ENCODE assay signal across 16 cellular contexts in the genomic region with DNA sequence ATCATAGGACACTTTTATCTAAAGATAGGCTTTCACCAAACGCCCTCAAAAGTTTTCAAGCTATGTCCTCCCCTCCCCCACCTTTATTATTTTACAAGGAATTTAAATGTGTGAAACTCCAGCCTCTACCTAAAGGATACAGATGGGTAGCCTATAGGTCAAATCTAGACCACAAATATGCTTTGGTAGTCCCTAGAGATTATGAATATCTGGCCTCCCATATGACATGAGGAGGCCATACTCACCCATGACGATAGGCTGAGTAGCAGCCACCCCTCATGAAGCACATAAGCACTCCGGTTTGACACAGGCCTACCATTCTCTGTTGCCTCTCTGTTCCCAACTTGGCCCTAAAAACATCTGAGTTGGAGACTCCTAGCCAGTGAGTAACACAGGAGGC. TPM values are rescaled to one million over a fixed set of nuclear protein-coding genes. Genes with fewer than 3 reads are reported as not detected.
DNase-seq lines count a peak whose midpoint lies in the region; ATAC-seq, FAIRE-seq and TF ChIP-seq lines count a peak whose summit lies in the region.
"Had no signal": no experiment of that assay in that cellular context is flagged by ENCODE, and none has a peak within 500 bp of the region (broad histone marks: within the 10 kb centered on the region; RNA-seq: fewer than 3 reads in every experiment).

No MANE protein-coding gene starts in this region.

- CTCF ChIA-PET in K562 (lab: Yijun Ruan, JAX; ENCODE audit: low intra/inter-chr PET ratio): no interaction called here

- no peak for TF ChIP-seq CTCF in K562 (IDR thresholded peaks at IDR 0.05 in 2 of 3, conservative IDR thresholded peaks at IDR 0.05 in 1 of 3; ENCODE audit: insufficient read depth in 2 of 3, low read depth in 1 of 3, low read length in 3 of 3)
- no peak for TF ChIP-seq CTCF in mesothelial cell of epicardium (IDR thresholded peaks at IDR 0.05; ENCODE audit: unreplicated experiment)

- no peak for FAIRE-seq in K562 (lab: Jason Lieb, UNC)
- FAIRE-seq: A204.1 had no signal

- DNase-seq in LHCN-M2 (ENCODE audit: low read depth) (peak; percentile 3), K562 (ENCODE audit: extremely low read depth in 1 of 4, low spot score in 3 of 4) (no peak), mesothelial cell of epicardium (ENCODE audit: low spot score in 2 of 2, unreplicated experiment in 2 of 2) (no peak), NAMALWA (ENCODE audit: low spot score) (no peak), retina (no peak), H7 (no peak), anterior cingulate cortex (lab: John Stamatoyannopoulos, UW) (no peak)
- DNase-seq: GDM1, NCI-H1092 treated with DMSO at 0.1 percent for 48 hours, NCI-H1694, NCI-H524, SIG-M5 had no signal

- H3K4me1 ChIP-seq in BLaER1 (peaks cover 46% of the 10 kb centered on the region), K562 (replicated peaks in 1 of 2; ENCODE audit: control insufficient read depth in 2 of 2, insufficient read depth in 2 of 2, low read length in 2 of 2) (peaks cover 3 to 11% of the 10 kb centered on the region in 2 experiments; a peak in 3 of 5 replicates)

- H3K9me3 ChIP-seq in BLaER1 (no peaks in the 10 kb centered on the region), K562 (replicated peaks; ENCODE audit: control insufficient read depth, insufficient read depth, low read depth, low read length) (no peaks in the 10 kb centered on the region)
- H3K9me3 ChIP-seq: HAP-1 had no signal

- H4K20me1 ChIP-seq in BLaER1 (peaks cover 30% of the 10 kb centered on the region), K562 (replicated peaks; ENCODE audit: control insufficient read depth, insufficient read depth, low read length) (peaks cover 31% of the 10 kb centered on the region)

- no peaks in the 10 kb centered on the region for H3K27me3 ChIP-seq in BLaER1
- no peaks in the 10 kb centered on the region for H3K27me3 ChIP-seq in K562 (ENCODE audit: control insufficient read depth in 2 of 2, insufficient read depth in 2 of 2, low read length in 2 of 2)
- H3K27me3 ChIP-seq in H7 (ENCODE audit: control insufficient read depth, insufficient read depth, low read length): no peaks in the 10 kb centered on the region

- H3K27ac Mint-ChIP-seq in mesothelial cell of epicardium: peak overlapping the region; percentile 5

- H3K4me1 Mint-ChIP-seq in mesothelial cell of epicardium: peaks cover 58% of the 10 kb centered on the region

- no peak overlapping the region for H3K4me3 Mint-ChIP-seq in mesothelial cell of epicardium

- H2AFZ ChIP-seq in K562 (ENCODE audit: low read depth, low read length): no peak overlapping the region

- POLR2A ChIA-PET in K562 (lab: Yijun Ruan, JAX): no interaction called here

- no peaks in the 10 kb centered on the region for H3K27me3 Mint-ChIP-seq in mesothelial cell of epicardium (ENCODE audit: low read depth)

- BruUV-seq in K562 (replicated peaks; lab: Mats Ljungman, UMichigan): no TSS peak

- no peak for TF ChIP-seq EP300 in K562 (IDR thresholded peaks at IDR 0.05; ENCODE audit: low read length)

- H3K36me3 ChIP-seq in BLaER1 (peaks cover 23% of the 10 kb centered on the region), K562 (ENCODE audit: control insufficient read depth, insufficient read depth, low read length) (no peaks in the 10 kb centered on the region), H7 (replicated peaks; ENCODE audit: control insufficient read depth, insufficient read depth, low read length) (no peaks in the 10 kb centered on the region)

- H3K79me2 ChIP-seq in K562 (ENCODE audit: control insufficient read depth, insufficient read depth, low read length): no peaks in the 10 kb centered on the region; the same call in 2 of the 3 replicates

- H3K27ac ChIP-seq in BLaER1 (no peak overlapping the region), K562 (ENCODE audit: extremely low read depth, low read depth, low read length) (no peak overlapping the region)
- H3K27ac ChIP-seq: C4-2B had no signal

- H3K9me3 Mint-ChIP-seq in mesothelial cell of epicardium: no peaks in the 10 kb centered on the region

- TF ChIP-seq RAD21 in K562 (CRISPR knock-in tag; conservative IDR thresholded peaks at IDR 0.05 in 1 of 2, IDR thresholded peaks at IDR 0.05 in 1 of 2): no peak

- H3K9ac ChIP-seq in BLaER1: no peak overlapping the region
- no peak overlapping the region for H3K9ac ChIP-seq in K562 (ENCODE audit: insufficient read depth in 1 of 2, low read depth in 2 of 2, low read length in 2 of 2)

- H3K4me2 ChIP-seq in BLaER1 (peak overlapping the region; percentile 44), K562 (ENCODE audit: insufficient read depth, low read length) (no peak overlapping the region)

- H3K9me1 ChIP-seq in K562 (ENCODE audit: control insufficient read depth, insufficient read depth, low read length): no peaks in the 10 kb centered on the region

- H3K36me3 Mint-ChIP-seq in mesothelial cell of epicardium: peaks cover 7% of the 10 kb centered on the region

- intact Hi-C loops in K562 (cut with micrococcal nuclease): no loop called here

- 37% methylated on average over 3 of the region's 3 CpGs for WGBS in K562 (ENCODE audit: insufficient coverage, low coverage, missing lambda C conversion rate)

- H3K4me3 ChIP-seq in BLaER1 (no peak overlapping the region), K562 (no peak overlapping the region), H7 (ENCODE audit: insufficient read depth, low read depth, low read length) (no peak overlapping the region)
- H3K4me3 ChIP-seq: HAP-1 had no signal

- no peak for TF ChIP-seq POLR2A in K562 (conservative IDR thresholded peaks at IDR 0.05)

- no peak for ATAC-seq in K562

- in situ Hi-C loops in K562 (cut with MboI): no loop called here

TF ChIP-seq in K562, 482 proteins besides CTCF, POLR2A, EP300 and RAD21:
- TF ChIP-seq, protein P1, sequence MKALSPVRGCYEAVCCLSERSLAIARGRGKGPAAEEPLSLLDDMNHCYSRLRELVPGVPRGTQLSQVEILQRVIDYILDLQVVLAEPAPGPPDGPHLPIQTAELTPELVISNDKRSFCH (CRISPR knock-in tag; IDR thresholded peaks at IDR 0.05): no peak
- TF ChIP-seq, protein P1 (tag; IDR thresholded peaks at IDR 0.05): no peak
- TF ChIP-seq TARDBP (IDR thresholded peaks at IDR 0.05): no peak
- no peak for TF ChIP-seq HDAC3 (IDR thresholded peaks at IDR 0.05; ENCODE audit: borderline replicate concordance, partially characterized antibody)
- TF ChIP-seq CBFA2T2 (conservative IDR thresholded peaks at IDR 0.05): 0 out of 2 replicates have a peak, but pooled peaks have one; percentile 17
- no peak for TF ChIP-seq KLF1 (tag; IDR thresholded peaks at IDR 0.05)
- TF ChIP-seq HDAC8 (tag; IDR thresholded peaks at IDR 0.05): no peak

RNA-seq across cellular contexts. Expression of a gene that starts 11.9 kb away (rescaled TPM):
- total RNA-seq in LHCN-M2 (2014; rRNA removed) (37.0 and 41.4 TPM in 2 replicates), K562 (2014; rRNA removed) (30.5 and 30.6 TPM in 2 replicates), K562 (2014; rRNA removed; fragmentation: Illumina TruSeq; extraction: Trizol) (20.4 and 23.2 TPM in 2 replicates), K562 (2015; rRNA removed; fragmentation: Illumina TruSeq; extraction: Trizol) (15.2 and 15.4 TPM in 2 replicates), K562 (2021) (19.2 and 29.8 TPM in 2 replicates), mesothelial cell of epicardium (46.2 to 55.4 TPM (median 51.2 TPM) in 3 replicates)
- 53.0 TPM for polyA plus RNA-seq in LHCN-M2 (2012)
- 56.7 and 91.8 TPM in 2 replicates for total RNA-seq in K562 (2011; cell fraction: chromatin; rRNA removed; ENCODE audit: low replicate concordance)
- total RNA-seq in K562 (2011; cell fraction: nucleolus; rRNA removed): 64.0 and 77.0 TPM in 2 replicates
- 57.0 and 70.0 TPM in 2 replicates for total RNA-seq in K562 (2011; cell fraction: nucleoplasm; rRNA removed)
- polyA plus RNA-seq in K562 (2011; rRNA removed) (22.3 and 26.6 TPM in 2 replicates), K562 (2014; fragmentation: Illumina TruSeq; extraction: Trizol) (14.3 and 18.1 TPM in 2 replicates), K562 (2014; fragmentation: Nextera tagmentation; extraction: Ambion mirVana) (1 to 10 TPM; 1.3 to 4.1 TPM), K562 (2014; rRNA removed) (17.3 and 26.7 TPM in 2 replicates)
- 25.5 and 54.6 TPM in 2 replicates for polyA plus RNA-seq in K562 (2011; cell fraction: cytosol; rRNA removed)
- polyA plus RNA-seq in K562 (2011; cell fraction: nucleus; rRNA removed): 14.8 and 19.5 TPM in 2 replicates
- polyA plus RNA-seq in K562 (2012): 19.8 and 32.9 TPM in 2 replicates
- polyA minus RNA-seq in K562 (2011; rRNA and poly(A)+ RNA removed): 33.7 and 45.1 TPM in 2 replicates
- 14.7 and 21.9 TPM in 2 replicates for polyA minus RNA-seq in K562 (2011; cell fraction: cytosol; rRNA and poly(A)+ RNA removed)
- polyA minus RNA-seq in K562 (2011; cell fraction: nucleus; rRNA and poly(A)+ RNA removed): 12.5 and 26.9 TPM in 2 replicates
- 14.8 and 17.4 TPM in 2 replicates for total RNA-seq in H7 (2014; rRNA removed; shearing (Covaris generic))
